Comparison of ENCODE assay signal across 12 cellular contexts in the genomic region with DNA sequence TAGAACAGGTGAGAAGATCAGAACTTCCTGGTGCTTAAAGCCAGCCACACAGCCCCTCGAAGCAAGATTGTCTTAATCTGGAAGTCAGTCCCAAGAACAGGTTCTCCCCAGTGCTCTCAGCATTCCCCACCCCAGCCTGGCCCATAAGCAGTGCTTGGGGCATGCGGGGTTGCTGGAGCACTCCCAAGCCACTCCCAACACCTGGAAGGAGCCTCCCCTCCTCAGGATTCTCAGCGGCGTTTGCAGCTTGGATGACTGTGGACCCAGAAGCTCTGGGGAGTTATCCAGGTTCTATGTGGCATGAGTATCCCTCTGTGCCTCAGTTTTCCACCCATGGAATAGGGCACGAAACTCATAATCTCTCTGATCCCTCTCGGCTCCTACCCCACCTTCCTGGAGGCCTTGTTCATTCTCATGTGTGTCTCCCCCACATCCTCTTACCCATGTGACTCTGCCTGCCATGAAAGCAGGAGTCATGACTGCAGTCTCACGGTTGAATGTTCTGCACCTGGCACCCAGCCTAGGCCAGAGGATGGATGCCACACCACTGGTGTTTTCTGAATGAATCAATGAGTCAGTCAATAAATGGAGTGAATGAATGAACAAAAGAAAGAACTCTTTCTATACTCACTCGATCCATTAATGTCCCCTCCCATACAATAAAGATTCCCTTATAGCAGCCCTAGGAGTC. TPM values are rescaled to one million over a fixed set of nuclear protein-coding genes. Genes with fewer than 3 reads are reported as not detected.
DNase-seq lines count a peak whose midpoint lies in the region; FAIRE-seq and TF ChIP-seq lines count a peak whose summit lies in the region.
"Had no signal": no experiment of that assay in that cellular context is flagged by ENCODE, and none has a peak within 500 bp of the region (broad histone marks: within the 10 kb centered on the region; RNA-seq: fewer than 3 reads in every experiment).

No MANE protein-coding gene starts in this region.

- H3K9me1 ChIP-seq in keratinocyte (ENCODE audit: control insufficient read depth, extremely low read depth, insufficient read depth, low read length): no peaks in the 10 kb centered on the region

- peaks cover 35% of the 10 kb centered on the region for H3K4me1 Mint-ChIP-seq in mesothelial cell of epicardium
- H3K4me1 Mint-ChIP-seq in nephron progenitor cell: peaks cover 12% of the 10 kb centered on the region

- peaks cover 34% of the 10 kb centered on the region for H3K4me1 ChIP-seq in Loucy (ENCODE audit: insufficient read depth, low read length, poor library complexity, severe bottlenecking)
- peaks cover 65% of the 10 kb centered on the region for H3K4me1 ChIP-seq in keratinocyte (ENCODE audit: control insufficient read depth, extremely low read depth, insufficient read depth, low read length)

- peaks cover 3% of the 10 kb centered on the region; the same call in 1 of the 2 replicates for H3F3A ChIP-seq in Loucy (ENCODE audit: low read depth)

- H4K20me1 ChIP-seq in Loucy (ENCODE audit: insufficient read depth, low read length, poor library complexity, severe bottlenecking): no peaks in the 10 kb centered on the region
- no peaks in the 10 kb centered on the region for H4K20me1 ChIP-seq in keratinocyte (ENCODE audit: control insufficient read depth, extremely low read depth, insufficient read depth, low read length)

- no peaks in the 10 kb centered on the region for H3K36me3 ChIP-seq in Loucy (ENCODE audit: insufficient read depth, low read length)
- H3K36me3 ChIP-seq in keratinocyte (ENCODE audit: control insufficient read depth in 2 of 2, extremely low read depth in 1 of 2, insufficient read depth in 2 of 2, low read length in 2 of 2): no peaks in the 10 kb centered on the region

- H3K4me3 Mint-ChIP-seq in mesothelial cell of epicardium (no peak overlapping the region), nephron progenitor cell (no peak overlapping the region)
- H3K4me3 Mint-ChIP-seq: activated naive CD8-positive, alpha-beta T cell had no signal

- no peaks in the 10 kb centered on the region for H3K9me2 ChIP-seq in Loucy (replicated peaks; ENCODE audit: low read depth, low read length)

- H3K79me2 ChIP-seq in Loucy (ENCODE audit: insufficient read depth, low read length) (peaks cover 20% of the 10 kb centered on the region), keratinocyte (ENCODE audit: control insufficient read depth, insufficient read depth, low read length) (no peaks in the 10 kb centered on the region)

- no peak for TF ChIP-seq POLR2A in lower leg skin (IDR thresholded peaks at IDR 0.05)

- dilution Hi-C loops in keratinocyte (cut with MboI; ENCODE audit: extremely low pct_ligation_motif_present, low sequenced_read_pairs): no loop called here

- intact Hi-C loops in lower leg skin (cut with DNase I; ENCODE audit: low total_unique reads): no loop called here

- 73 to 77% methylated on average over 8 of the region's 8 CpGs for WGBS in lower leg skin, 2 donors

- FAIRE-seq in keratinocyte (lab: Jason Lieb, UNC): peak; percentile 87
- FAIRE-seq: D721Med, endothelial cell of umbilical vein had no signal

- H2AFZ ChIP-seq in Loucy (ENCODE audit: low read length) (no peak overlapping the region), keratinocyte (ENCODE audit: control insufficient read depth, low read length) (no peak overlapping the region)

- H3K36me3 Mint-ChIP-seq in mesothelial cell of epicardium (peaks cover 2% of the 10 kb centered on the region), nephron progenitor cell (ENCODE audit: low read depth) (no peaks in the 10 kb centered on the region)
- H3K36me3 Mint-ChIP-seq: activated naive CD8-positive, alpha-beta T cell had no signal

- H3K27ac Mint-ChIP-seq in mesothelial cell of epicardium (no peak overlapping the region), nephron progenitor cell (no peak overlapping the region)
- H3K27ac Mint-ChIP-seq: activated naive CD8-positive, alpha-beta T cell had no signal

- H3K4me3 ChIP-seq in Loucy (ENCODE audit: low read length, poor library complexity, severe bottlenecking) (no peak overlapping the region), astrocyte of the spinal cord (ENCODE audit: low read depth, low read length) (no peak overlapping the region), keratinocyte (ENCODE audit: control insufficient read depth in 2 of 3, extremely low read depth in 1 of 3, insufficient read depth in 2 of 3, low read depth in 1 of 3, low read length in 3 of 3) (no peak overlapping the region), lower leg skin (ENCODE audit: low read depth, poor library complexity, severe bottlenecking) (no peak overlapping the region)

- in situ Hi-C loops in astrocyte of the spinal cord (cut with HindIII; ENCODE audit: low sequenced_read_pairs): no loop called here

- H3K9me3 ChIP-seq in Loucy (ENCODE audit: insufficient read depth, low read depth, low read length): no peaks in the 10 kb centered on the region
- H3K9me3 ChIP-seq in keratinocyte (ENCODE audit: control insufficient read depth, low read depth, low read length): no peaks in the 10 kb centered on the region

- TF ChIP-seq CTCF in Loucy (conservative IDR thresholded peaks at IDR 0.05; ENCODE audit: low read length): no peak
- TF ChIP-seq CTCF in astrocyte of the spinal cord (IDR thresholded peaks at IDR 0.05; ENCODE audit: low read depth, low read length): no peak
- TF ChIP-seq CTCF in keratinocyte (optimal IDR thresholded peaks at IDR 0.05 in 1 of 3, IDR thresholded peaks at IDR 0.05 in 1 of 3, conservative IDR thresholded peaks at IDR 0.05 in 1 of 3; ENCODE audit: extremely low read depth in 1 of 3, insufficient read depth in 2 of 3, low read length in 3 of 3): no peak
- TF ChIP-seq CTCF in mesothelial cell of epicardium (IDR thresholded peaks at IDR 0.05; ENCODE audit: unreplicated experiment): no peak
- no peak for TF ChIP-seq CTCF in nephron progenitor cell (IDR thresholded peaks at IDR 0.05)
- no peak for TF ChIP-seq CTCF in lower leg skin (IDR thresholded peaks at IDR 0.05)

- H3K9ac ChIP-seq in Loucy (ENCODE audit: low read depth, low read length, poor library complexity, severe bottlenecking) (peak overlapping the region; percentile 44), keratinocyte (ENCODE audit: control insufficient read depth, extremely low read depth, insufficient read depth, low read length) (no peak overlapping the region)

- DNase-seq in astrocyte of the spinal cord (ENCODE audit: low read depth, low spot score): peak; percentile 72
- peak; percentile 36 for DNase-seq in keratinocyte (ENCODE audit: low read depth, low spot score)
- peak in 2 of 49 donors; percentile 57 to 64 for DNase-seq in substantia nigra (lab: John Stamatoyannopoulos, UW)
- no peak for DNase-seq in mesothelial cell of epicardium (ENCODE audit: low spot score in 2 of 2, unreplicated experiment in 2 of 2)
- no peak for DNase-seq in nephron progenitor cell
- DNase-seq in lower leg skin (ENCODE audit: low spot score in 2 of 2): no peak
- DNase-seq: NCI-H526 treated with DMSO at 0.1 percent for 48 hours; stimulated activated CD4-positive, alpha-beta T cell treated with anti-CD3 and anti-CD28 coated beads, Interleukin-4, amount 100 ng/mL, for 24 hours had no signal

- H3K27me3 Mint-ChIP-seq in mesothelial cell of epicardium (ENCODE audit: low read depth) (no peaks in the 10 kb centered on the region), nephron progenitor cell (ENCODE audit: low read depth, poor library complexity) (peaks cover 11% of the 10 kb centered on the region)
- H3K27me3 Mint-ChIP-seq: activated naive CD8-positive, alpha-beta T cell had no signal

- H3K9me3 Mint-ChIP-seq in mesothelial cell of epicardium (peaks cover 4% of the 10 kb centered on the region), nephron progenitor cell (peaks cover 3% of the 10 kb centered on the region)

- peak overlapping the region; percentile 15 for H3K4me2 ChIP-seq in Loucy (ENCODE audit: low read depth, low read length, poor library complexity, severe bottlenecking)
- no peak overlapping the region for H3K4me2 ChIP-seq in keratinocyte (ENCODE audit: control insufficient read depth, extremely low read depth, insufficient read depth, low read depth, low read length)

- H3K27me3 ChIP-seq in Loucy (ENCODE audit: insufficient read depth, low read length, poor library complexity, severe bottlenecking): no peaks in the 10 kb centered on the region
- no peaks in the 10 kb centered on the region for H3K27me3 ChIP-seq in keratinocyte (ENCODE audit: control insufficient read depth, extremely low read depth, insufficient read depth, low read length)

- H3K27ac ChIP-seq in keratinocyte (ENCODE audit: control insufficient read depth, insufficient read depth, low read length) (peak overlapping the region; percentile 45), substantia nigra (ENCODE audit: low read depth, low read length, poor library complexity, severe bottlenecking) (peak overlapping the region; percentile 93)

RNA-seq across cellular contexts. Expression of a gene that starts 33.4 kb away (rescaled TPM):
- 1.5 to 1.7 TPM (median 1.7 TPM) in 3 replicates for polyA plus RNA-seq in keratinocyte
- 3.7 TPM for polyA plus RNA-seq in keratinocyte (2011; ENCODE audit: low read depth)
- polyA plus RNA-seq in keratinocyte (2011; cell fraction: cytosol; rRNA removed): 0.84 and 1.9 TPM in 2 replicates
- polyA plus RNA-seq in keratinocyte (2011; cell fraction: nucleus; rRNA removed): 1.7 and 2.4 TPM in 2 replicates
- 6.6 and 6.8 TPM in 2 replicates for polyA plus RNA-seq in keratinocyte (2012; ENCODE audit: low replicate concordance)
- 1.9 to 4.9 TPM (median 3.9 TPM) in 3 replicates for polyA minus RNA-seq in keratinocyte
- 5.0 TPM for polyA minus RNA-seq in keratinocyte (2011; cell fraction: cytosol; rRNA and poly(A)+ RNA removed)
- 3.7 and 7.1 TPM in 2 replicates for polyA minus RNA-seq in keratinocyte (2011; cell fraction: nucleus; rRNA and poly(A)+ RNA removed)
- total RNA-seq in mesothelial cell of epicardium (11.2 to 12.2 TPM (median 12.0 TPM) in 3 replicates), lower leg skin (10 to 100 TPM; 26.4 to 39.9 (median 33.9) TPM)
- total RNA-seq: endothelial cell of umbilical vein had no signal
- polyA plus RNA-seq: endothelial cell of umbilical vein had no signal

Comparison
In these comparisons a context has a peak if more than half of its experiments do, and no peak if none do; other contexts are left out.
1. DNase-seq: peak in astrocyte of the spinal cord (single experiment) and keratinocyte (single experiment); none in mesothelial cell of epicardium (0 of 2), nephron progenitor cell (single experiment) and lower leg skin (0 of 2).